8 cellular contexts compared by ENCODE assay signal in genomic region chr4:89894654-89895652, GRCh38. TPM values are rescaled to one million over a fixed set of nuclear protein-coding genes. Genes with fewer than 3 reads are reported as not detected.
DNase-seq lines count a peak whose midpoint lies in the region; ATAC-seq and TF ChIP-seq lines count a peak whose summit lies in the region.

A gene with protein sequence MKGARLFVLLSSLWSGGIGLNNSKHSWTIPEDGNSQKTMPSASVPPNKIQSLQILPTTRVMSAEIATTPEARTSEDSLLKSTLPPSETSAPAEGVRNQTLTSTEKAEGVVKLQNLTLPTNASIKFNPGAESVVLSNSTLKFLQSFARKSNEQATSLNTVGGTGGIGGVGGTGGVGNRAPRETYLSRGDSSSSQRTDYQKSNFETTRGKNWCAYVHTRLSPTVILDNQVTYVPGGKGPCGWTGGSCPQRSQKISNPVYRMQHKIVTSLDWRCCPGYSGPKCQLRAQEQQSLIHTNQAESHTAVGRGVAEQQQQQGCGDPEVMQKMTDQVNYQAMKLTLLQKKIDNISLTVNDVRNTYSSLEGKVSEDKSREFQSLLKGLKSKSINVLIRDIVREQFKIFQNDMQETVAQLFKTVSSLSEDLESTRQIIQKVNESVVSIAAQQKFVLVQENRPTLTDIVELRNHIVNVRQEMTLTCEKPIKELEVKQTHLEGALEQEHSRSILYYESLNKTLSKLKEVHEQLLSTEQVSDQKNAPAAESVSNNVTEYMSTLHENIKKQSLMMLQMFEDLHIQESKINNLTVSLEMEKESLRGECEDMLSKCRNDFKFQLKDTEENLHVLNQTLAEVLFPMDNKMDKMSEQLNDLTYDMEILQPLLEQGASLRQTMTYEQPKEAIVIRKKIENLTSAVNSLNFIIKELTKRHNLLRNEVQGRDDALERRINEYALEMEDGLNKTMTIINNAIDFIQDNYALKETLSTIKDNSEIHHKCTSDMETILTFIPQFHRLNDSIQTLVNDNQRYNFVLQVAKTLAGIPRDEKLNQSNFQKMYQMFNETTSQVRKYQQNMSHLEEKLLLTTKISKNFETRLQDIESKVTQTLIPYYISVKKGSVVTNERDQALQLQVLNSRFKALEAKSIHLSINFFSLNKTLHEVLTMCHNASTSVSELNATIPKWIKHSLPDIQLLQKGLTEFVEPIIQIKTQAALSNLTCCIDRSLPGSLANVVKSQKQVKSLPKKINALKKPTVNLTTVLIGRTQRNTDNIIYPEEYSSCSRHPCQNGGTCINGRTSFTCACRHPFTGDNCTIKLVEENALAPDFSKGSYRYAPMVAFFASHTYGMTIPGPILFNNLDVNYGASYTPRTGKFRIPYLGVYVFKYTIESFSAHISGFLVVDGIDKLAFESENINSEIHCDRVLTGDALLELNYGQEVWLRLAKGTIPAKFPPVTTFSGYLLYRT (plus strand): TSS chr4:89894854. CDS start chr4:89894972, 118 bp downstream.

- ATAC-seq in GM21447 (IDR thresholded peaks at IDR 0.05; ENCODE audit: unreplicated experiment) = peak; percentile 67

- in situ Hi-C loops in KBM-7 (cut with MboI; ENCODE audit: low pct_unique_long_range_greater_than_20kb, low sequenced_read_pairs) = no loop called here

- intact Hi-C loops in lower leg skin (cut with DNase I; ENCODE audit: low total_unique reads) = loop anchor here (5.0 kb wide), 1 partner anchor 298 kb away; no protein-coding TSS in a partner anchor

- DNase-seq in KBM-7 (peak; percentile 67), lower leg skin (ENCODE audit: low spot score in 2 of 2) (no peak), NCI-H2081 treated with DMSO at 0.1 percent for 48 hours (lab: John Stamatoyannopoulos, UW) (no peak), germinal center (ENCODE audit: low spot score) (no peak), SK-N-DZ (ENCODE audit: low spot score) (no peak), putamen (ENCODE audit: low spot score) (no peak)

- peak within 1 kb of the TSS; percentile 60 for H3K4me3 ChIP-seq in GM08714 (ENCODE audit: low read length)
- H3K4me3 ChIP-seq in lower leg skin (ENCODE audit: low read depth, poor library complexity, severe bottlenecking) = no peak within 1 kb of the TSS

- no peak for TF ChIP-seq CTCF in lower leg skin (IDR thresholded peaks at IDR 0.05)

- TF ChIP-seq POLR2A in lower leg skin (IDR thresholded peaks at IDR 0.05) = no peak

- WGBS in lower leg skin, 2 donors = 69 to 73% methylated on average over 12 of the region's 12 CpGs

RNA-seq across cellular contexts. Expression of the gene that starts here (rescaled TPM):
- 10 to 100 TPM; 10.3 to 26.5 (median 20.5) TPM for total RNA-seq in lower leg skin
- 0.05 and 0.09 TPM in 2 replicates for polyA plus RNA-seq in SK-N-DZ (2014; cell fraction: cytosol; rRNA removed)
- polyA plus RNA-seq in SK-N-DZ (2014; cell fraction: nucleus; rRNA removed) = 1.2 TPM in 1 of 2 replicates, not detected in the other
